Comparison of ENCODE assay signal across 8 cellular contexts in genomic region chr15:48855501-48856440, GRCh38. TPM values are rescaled to one million over a fixed set of nuclear protein-coding genes. Genes with fewer than 3 reads are reported as not detected.
DNase-seq lines count a peak whose midpoint lies in the region; FAIRE-seq and TF ChIP-seq lines count a peak whose summit lies in the region.

No MANE protein-coding gene starts in this region.

- H3K27me3 ChIP-seq in Peyer's patch (no peaks in the 10 kb centered on the region), sigmoid colon (no peaks in the 10 kb centered on the region)
- no peaks in the 10 kb centered on the region for H3K27me3 ChIP-seq in CD8-positive, alpha-beta memory T cell (ENCODE audit: insufficient read depth, low read length, poor library complexity, severe bottlenecking)

- POLR2A ChIA-PET in CD8-positive, alpha-beta memory T cell (lab: Charles Lee), result no interaction called here

- intact Hi-C loops in sigmoid colon (cut with DNase I), result no loop called here

- no peak overlapping the region for H3K4me3 Mint-ChIP-seq in CD8-positive, alpha-beta memory T cell

- H3K27me3 Mint-ChIP-seq in CD8-positive, alpha-beta memory T cell, result peaks cover 0 to 11% of the 10 kb centered on the region in 2 donors

- no peak overlapping the region for H3K27ac Mint-ChIP-seq in CD8-positive, alpha-beta memory T cell

- H3K9me3 Mint-ChIP-seq in CD8-positive, alpha-beta memory T cell, result peaks cover 0 to 2% (median 0%) of the 10 kb centered on the region in 5 donors

- H3K36me3 ChIP-seq in Peyer's patch (no peaks in the 10 kb centered on the region), sigmoid colon (no peaks in the 10 kb centered on the region)
- no peaks in the 10 kb centered on the region for H3K36me3 ChIP-seq in CD8-positive, alpha-beta memory T cell (ENCODE audit: insufficient read depth, low read length)

- H3K27ac ChIP-seq in Peyer's patch (peak overlapping the region in 1 of 4 donors; percentile 25), sigmoid colon (peak overlapping the region in 2 of 4 donors; percentile 9 to 11), coronary artery (peak overlapping the region in 1 of 2 donors; percentile 23)
- no peak overlapping the region for H3K27ac ChIP-seq in CD8-positive, alpha-beta memory T cell (ENCODE audit: low read depth, low read length)

- H3K4me1 Mint-ChIP-seq in CD8-positive, alpha-beta memory T cell, result no peaks in the 10 kb centered on the region

- no peaks in the 10 kb centered on the region for H3K36me3 Mint-ChIP-seq in CD8-positive, alpha-beta memory T cell

- peak; percentile 80 for FAIRE-seq in H54 (lab: Jason Lieb, UNC)

- H3K4me1 ChIP-seq in Peyer's patch, result no peaks in the 10 kb centered on the region
- peaks cover 0 to 13% (median 8%) of the 10 kb centered on the region in 4 donors for H3K4me1 ChIP-seq in sigmoid colon
- H3K4me1 ChIP-seq in CD8-positive, alpha-beta memory T cell (ENCODE audit: insufficient read depth, low read length), result no peaks in the 10 kb centered on the region

- H3K4me3 ChIP-seq in Peyer's patch (no peak overlapping the region), foreskin fibroblast (ENCODE audit: low read depth in 1 of 2, low read length in 2 of 2) (no peak overlapping the region), sigmoid colon (no peak overlapping the region), coronary artery (no peak overlapping the region)
- no peak overlapping the region for H3K4me3 ChIP-seq in CD8-positive, alpha-beta memory T cell (ENCODE audit: low read length)

- WGBS in sigmoid colon, 2 donors, result 14 to 47% methylated on average over 6 of the region's 6 CpGs

- TF ChIP-seq EP300 in sigmoid colon (IDR thresholded peaks at IDR 0.05), result no peak

- no peak for TF ChIP-seq POLR2A in H54 (IDR thresholded peaks at IDR 0.05; ENCODE audit: low read depth, low read length)
- TF ChIP-seq POLR2A in Peyer's patch (IDR thresholded peaks at IDR 0.05), result no peak
- no peak for TF ChIP-seq POLR2A in sigmoid colon (IDR thresholded peaks at IDR 0.05)

- CTCF ChIA-PET in CD8-positive, alpha-beta memory T cell (lab: Charles Lee), result interaction anchor here (0.7 kb wide), 1 partner anchor 567 kb away, joined by 3 read pairs; the partner anchor contains the start of gene FGF7

- DNase-seq in H54 (ENCODE audit: insufficient read length, low spot score) (no peak), Peyer's patch (peak in 1 of 3 donors; percentile 58), foreskin fibroblast (peak; percentile 50 to 77), sigmoid colon (no peak), GM19240 (ENCODE audit: insufficient read length, low spot score) (no peak), coronary artery (ENCODE audit: low spot score) (no peak)
- no peak for DNase-seq in CD8-positive, alpha-beta memory T cell
- no peak for DNase-seq in activated CD4-positive, CD25-positive, alpha-beta regulatory T cell treated with anti-CD3 and anti-CD28 coated beads, Interleukin-2, amount 50 U/mL, for 72 hours

- TF ChIP-seq CTCF in Peyer's patch (IDR thresholded peaks at IDR 0.05) (peak in 5 of 6 experiments; percentile 13 to 70 (median 60)), foreskin fibroblast (IDR thresholded peaks at IDR 0.05; ENCODE audit: low read depth, low read length) (peak; percentile 55), sigmoid colon (IDR thresholded peaks at IDR 0.05) (peak in 3 of 4 experiments; percentile 36 to 42 (median 39)), coronary artery (IDR thresholded peaks at IDR 0.05) (no peak)

- no peaks in the 10 kb centered on the region for H3K9me3 ChIP-seq in Peyer's patch
- H3K9me3 ChIP-seq in sigmoid colon, result no peaks in the 10 kb centered on the region
- no peaks in the 10 kb centered on the region for H3K9me3 ChIP-seq in CD8-positive, alpha-beta memory T cell (ENCODE audit: low read length)

RNA-seq across cellular contexts. Expression of gene EID1, which starts 22.2 kb away (rescaled TPM):
- total RNA-seq in Peyer's patch (100 to 1,000 TPM in 1 of 4 donors, 10 to 100 TPM in 3; 70.8 to 113 (median 80.6) TPM), sigmoid colon (100 to 1,000 TPM; 291 to 343 (median 332) TPM)
- 100 to 1,000 TPM in 1 of 3 donors, 10 to 100 TPM in 2; 88.7 to 130 (median 94.1) TPM for polyA plus RNA-seq in sigmoid colon
- total RNA-seq in CD8-positive, alpha-beta memory T cell, result 100 to 1,000 TPM; 113 to 125 TPM
- polyA plus RNA-seq in CD8-positive, alpha-beta memory T cell, result 183 TPM

RNA-seq across cellular contexts. Expression of gene CEP152, which starts 44.9 kb away (rescaled TPM):
- total RNA-seq in Peyer's patch, result 10 to 100 TPM; 13.7 to 43.7 (median 16.5) TPM
- 1 to 10 TPM; 3.1 to 5.1 (median 3.7) TPM for total RNA-seq in sigmoid colon
- polyA plus RNA-seq in sigmoid colon, result 1 to 10 TPM in 1 of 3 donors, under 1 TPM in 2; 0.46 to 2.5 (median 0.60) TPM
- total RNA-seq in CD8-positive, alpha-beta memory T cell, result 10 to 100 TPM; 19.7 to 20.7 TPM
- polyA plus RNA-seq in CD8-positive, alpha-beta memory T cell, result 6.5 TPM

Comparison
In these comparisons a context has a peak if more than half of its experiments do, and no peak if none do; other contexts are left out.
1. DNase-seq: peak in foreskin fibroblast (2 of 2); none in H54 (single experiment), sigmoid colon (single experiment), CD8-positive, alpha-beta memory T cell (0 of 5), GM19240 (single experiment), coronary artery (single experiment) and activated CD4-positive, CD25-positive, alpha-beta regulatory T cell treated with anti-CD3 and anti-CD28 coated beads, Interleukin-2, amount 50 U/mL, for 72 hours (single experiment).